In the genomic region with DNA sequence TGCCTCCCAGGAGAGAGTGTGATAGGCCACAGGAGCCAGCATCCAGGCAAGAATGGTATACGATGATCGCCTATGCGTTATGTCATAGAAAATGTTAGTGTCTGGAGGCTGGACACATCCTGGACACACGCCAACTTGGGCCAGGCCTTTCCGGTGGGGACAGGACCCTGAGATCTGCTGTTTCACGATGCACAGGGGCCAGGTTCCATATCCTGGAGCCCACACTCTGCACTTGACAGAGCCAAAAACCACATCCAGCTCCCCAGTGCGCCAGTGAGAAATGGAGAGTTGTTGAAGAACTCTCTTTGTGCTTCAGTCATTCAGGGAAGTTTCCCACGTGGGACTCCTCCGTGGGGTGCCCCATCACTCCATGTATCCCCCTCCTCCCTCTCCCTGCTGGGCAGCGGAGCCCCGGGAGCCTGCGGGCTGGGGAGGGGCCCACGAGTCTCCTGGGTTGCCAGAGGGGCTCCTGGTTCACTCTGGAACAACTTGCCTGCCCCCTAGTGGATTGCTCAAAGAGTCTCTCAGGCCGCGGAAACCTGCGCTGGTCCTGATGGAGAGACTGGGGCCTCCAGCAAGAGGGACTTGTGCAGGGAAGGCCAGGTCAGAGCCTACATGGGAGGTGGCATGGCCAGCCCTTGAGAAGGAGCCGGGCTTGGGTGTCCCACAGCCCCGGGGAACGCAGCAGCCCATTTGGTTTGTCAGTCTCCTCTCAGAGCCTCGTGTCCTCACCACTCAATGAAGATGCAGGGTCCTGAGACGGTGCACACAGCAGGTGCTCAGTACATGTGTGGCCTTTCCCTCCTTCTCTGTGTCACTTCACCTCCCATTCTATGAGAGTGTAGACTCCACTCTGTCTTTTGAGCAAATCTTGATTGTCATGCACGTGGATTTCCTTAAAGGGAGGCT, we compare ENCODE assay signal across 8 cellular contexts. TPM values are rescaled to one million over a fixed set of nuclear protein-coding genes. Genes with fewer than 3 reads are reported as not detected.
DNase-seq lines count a peak whose midpoint lies in the region; ATAC-seq and TF ChIP-seq lines count a peak whose summit lies in the region.

No MANE protein-coding gene starts in this region.

- WGBS in tibial nerve, 2 donors: 29 to 47% methylated on average over 15 to 22 of the region's 22 CpGs

- H3K4me3 ChIP-seq in GM06990 (replicated peaks; ENCODE audit: low read depth, low read length): no peak overlapping the region
- no peak overlapping the region for H3K4me3 ChIP-seq in tibial nerve

- H3K27me3 ChIP-seq in GM06990 (replicated peaks; ENCODE audit: control insufficient read depth, insufficient read depth, low read length) (peaks cover 7% of the 10 kb centered on the region), tibial nerve (no peaks in the 10 kb centered on the region)

- no peak overlapping the region for H3K27ac ChIP-seq in tibial nerve

- peaks cover 0 to 4% (median 0%) of the 10 kb centered on the region in 4 donors for H3K9me3 ChIP-seq in tibial nerve

- no peaks in the 10 kb centered on the region for H3K36me3 ChIP-seq in GM06990 (ENCODE audit: control insufficient read depth, insufficient read depth, low read length)
- H3K36me3 ChIP-seq in tibial nerve: no peaks in the 10 kb centered on the region

- TF ChIP-seq POLR2A in tibial nerve (IDR thresholded peaks at IDR 0.05): no peak

- DNase-seq in GM06990 (ENCODE audit: extremely low read depth, insufficient read length) (no peak), KG1 (lab: John Stamatoyannopoulos, UW) (peak; percentile 89), RPMI7951 (ENCODE audit: low read depth) (peak; percentile 73), activated T-helper 1 cell treated with Interleukin-2 at 50 U/mL for 16 hours (ENCODE audit: low read depth) (peak; percentile 31), fibroblast of the conjunctiva (ENCODE audit: low read depth) (peak; percentile 53), occipital lobe (lab: John Stamatoyannopoulos, UW) (peak; percentile 19), tibial nerve (ENCODE audit: low spot score in 2 of 2) (peak; percentile 35 to 58)

- peaks cover 0 to 12% (median 0%) of the 10 kb centered on the region in 4 donors for H3K4me1 ChIP-seq in tibial nerve

- peak in 1 of 2 donors; percentile 8 for TF ChIP-seq EP300 in tibial nerve (IDR thresholded peaks at IDR 0.05)

- no peak for ATAC-seq in GM21381 (IDR thresholded peaks at IDR 0.05; ENCODE audit: unreplicated experiment)

- TF ChIP-seq CTCF in GM06990 (IDR thresholded peaks at IDR 0.05; ENCODE audit: insufficient read depth, low read length, poor library complexity, severe bottlenecking) (peak; percentile 87), tibial nerve (IDR thresholded peaks at IDR 0.05) (peak; percentile 71 to 92 (median 75))

RNA-seq across cellular contexts. Expression of a gene that starts 10.2 kb away (rescaled TPM):
- 13.4 and 13.6 TPM in 2 replicates for total RNA-seq in RPMI7951 (2014; rRNA removed; shearing (Covaris generic))
- total RNA-seq in occipital lobe (1.1 TPM), tibial nerve (100 to 1,000 TPM in 1 of 4 donors, 10 to 100 TPM in 3; 45.0 to 117 (median 73.4) TPM)
